ENCODE assay signal across 1 cellular context in genomic region chr3:124985358-124985757, GRCh38.
TF ChIP-seq lines count a peak whose summit lies in the region.

No MANE protein-coding gene starts in this region.

TF ChIP-seq in WTC11, 78 proteins besides CTCF, POLR2A, EP300 and RAD21 (continued from another document):
- TF ChIP-seq AFF4 (CRISPR knock-in tag; IDR thresholded peaks at IDR 0.05; ENCODE audit: borderline replicate concordance) (no peak), IRF2 (CRISPR knock-in tag; IDR thresholded peaks at IDR 0.05; ENCODE audit: borderline replicate concordance, low read depth) (no peak), PRRX2 (CRISPR knock-in tag; IDR thresholded peaks at IDR 0.05) (no peak), CBFB (CRISPR knock-in tag; IDR thresholded peaks at IDR 0.05; ENCODE audit: low read depth) (no peak), TP53 (CRISPR knock-in tag; IDR thresholded peaks at IDR 0.05) (no peak), ZNF423 (CRISPR knock-in tag; IDR thresholded peaks at IDR 0.05) (no peak)
